ENCODE assay signal across 7 cellular contexts in the genomic region with DNA sequence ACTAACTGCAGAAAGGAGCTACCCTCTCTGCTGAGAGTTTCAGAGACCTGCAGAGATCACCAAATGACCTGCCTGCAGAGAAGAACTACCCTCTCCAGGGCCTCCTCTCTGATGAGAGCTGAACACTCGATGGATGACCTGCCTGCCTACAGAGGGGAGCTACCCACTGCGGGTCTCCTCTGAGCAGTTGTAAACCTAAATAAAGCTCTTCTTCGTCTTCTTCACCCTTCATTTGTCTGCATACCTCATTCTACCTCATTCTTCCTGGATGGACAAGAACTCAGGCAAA. TPM values are rescaled to one million over a fixed set of nuclear protein-coding genes. Genes with fewer than 3 reads are reported as not detected.
"Had no signal": no experiment of that assay in that cellular context is flagged by ENCODE, and none has a peak within 500 bp of the region (broad histone marks: within the 10 kb centered on the region; RNA-seq: fewer than 3 reads in every experiment).

No MANE protein-coding gene starts in this region.

- H3K27ac ChIP-seq: HL-60 had no signal

- H3K4me2 ChIP-seq: GM23338 had no signal

- H3K27ac Mint-ChIP-seq: GM23338, H9, HFFc6 had no signal

- H3K4me1 Mint-ChIP-seq: GM23338, H9 had no signal

- H3K4me3 Mint-ChIP-seq: GM23338, H9, HFFc6 had no signal

- ATAC-seq: GM23338 had no signal

- DNase-seq: HCEC 1CT, HFFc6, IMR-90, KBM-7 had no signal

- H3K4me3 ChIP-seq: GM23338 had no signal

- H2AFZ ChIP-seq: GM23338 had no signal

RNA-seq across cellular contexts. Expression of gene EFCAB5, which starts 35.6 kb away (rescaled TPM):
- total RNA-seq: GM23338, H9, IMR-90 had no signal
